Comparison of ENCODE assay signal across 23 cellular contexts in genomic region chr12:9626291-9626690, GRCh38.
A peak's percentile ranks its signal among the peaks of the same experiment; 100 is the strongest.
DNase-seq lines count a peak whose midpoint lies in the region; ATAC-seq lines count a peak whose summit lies in the region.
"Had no signal": no experiment of that assay in that cellular context is flagged by ENCODE, and none has a peak within 500 bp of the region (broad histone marks: within the 10 kb centered on the region; RNA-seq: fewer than 3 reads in every experiment).

No MANE protein-coding gene starts in this region.

- DNase-seq in activated CD4-positive, CD25-positive, alpha-beta regulatory T cell (lab: John Stamatoyannopoulos, UW) = no peak
- peak; percentile 52 for DNase-seq in amniotic epithelial cell (ENCODE audit: low read depth)
- DNase-seq in iris pigment epithelial cell (ENCODE audit: low read depth) = peak; percentile 47
- no peak for DNase-seq in stimulated activated effector memory CD8-positive, alpha-beta T cell treated with anti-CD3 and anti-CD28 coated beads, Interleukin-12 subunit alpha, Interleukin-12 subunit beta, amount 100 ng/mL, for 72 hours (ENCODE audit: low spot score in 2 of 2)
- no peak for DNase-seq in NCI-H345 (lab: John Stamatoyannopoulos, UW)
- no peak for DNase-seq in SIG-M5 treated with dmso at 0.1 percent for 504 hours (lab: John Stamatoyannopoulos, UW; ENCODE audit: unreplicated experiment)
- DNase-seq: DMS153; GDM1; HCEC 1CT; IMR-90; MG63; NCI-H1092; NCI-H146; NCI-H2029 treated with DMSO at 0.1 percent for 48 hours; NCI-H2171 treated with DMSO at 0.1 percent for 48 hours; NCI-H446 treated with DMSO at 0.1 percent for 48 hours; NK-92 treated with Interleukin-12 subunit alpha and Interleukin-12 subunit beta, amount 100 ng/mL, for 24 hours; Peyer's patch had no signal

- H3K4me1 Mint-ChIP-seq in stimulated activated effector memory CD8-positive, alpha-beta T cell treated with anti-CD3 and anti-CD28 coated beads, Interleukin-12 subunit alpha, Interleukin-12 subunit beta, amount 100 ng/mL, for 72 hours = peaks cover 23% of the 10 kb centered on the region
- H3K4me1 Mint-ChIP-seq: GM23338 had no signal

- H3K36me3 Mint-ChIP-seq in stimulated activated effector memory CD8-positive, alpha-beta T cell treated with anti-CD3 and anti-CD28 coated beads, Interleukin-12 subunit alpha, Interleukin-12 subunit beta, amount 100 ng/mL, for 72 hours = peaks cover 4% of the 10 kb centered on the region

- ATAC-seq in activated CD4-positive, CD25-positive, alpha-beta regulatory T cell treated with anti-CD3 and anti-CD28 coated beads, Interleukin-2, amount 50 U/mL, for 24 hours = peak; percentile 63 to 69
- peak; percentile 66 for ATAC-seq in stimulated activated effector memory CD8-positive, alpha-beta T cell treated with anti-CD3 and anti-CD28 coated beads, Interleukin-12 subunit alpha, Interleukin-12 subunit beta, amount 100 ng/mL, for 72 hours
- ATAC-seq in HG03565 (IDR thresholded peaks at IDR 0.05; ENCODE audit: unreplicated experiment) = no peak
- ATAC-seq: GM23338, Right ventricle myocardium inferior had no signal

- no peak overlapping the region for H3K4me3 Mint-ChIP-seq in stimulated activated effector memory CD8-positive, alpha-beta T cell treated with anti-CD3 and anti-CD28 coated beads, Interleukin-12 subunit alpha, Interleukin-12 subunit beta, amount 100 ng/mL, for 72 hours
- H3K4me3 Mint-ChIP-seq: CD14-positive monocyte, GM23338 had no signal

- H3K9me3 Mint-ChIP-seq in stimulated activated effector memory CD8-positive, alpha-beta T cell treated with anti-CD3 and anti-CD28 coated beads, Interleukin-12 subunit alpha, Interleukin-12 subunit beta, amount 100 ng/mL, for 72 hours = peaks cover 15% of the 10 kb centered on the region

- H3K27ac Mint-ChIP-seq in stimulated activated effector memory CD8-positive, alpha-beta T cell treated with anti-CD3 and anti-CD28 coated beads, Interleukin-12 subunit alpha, Interleukin-12 subunit beta, amount 100 ng/mL, for 72 hours = no peak overlapping the region
- H3K27ac Mint-ChIP-seq: CD14-positive monocyte, GM23338 had no signal

Comparison
In these comparisons a context has a peak if more than half of its experiments do, and no peak if none do; other contexts are left out.
1. DNase-seq: peak in amniotic epithelial cell (single experiment) and iris pigment epithelial cell (single experiment); none in activated CD4-positive, CD25-positive, alpha-beta regulatory T cell (0 of 4), stimulated activated effector memory CD8-positive, alpha-beta T cell treated with anti-CD3 and anti-CD28 coated beads, Interleukin-12 subunit alpha, Interleukin-12 subunit beta, amount 100 ng/mL, for 72 hours (0 of 2), NCI-H345 (single experiment) and SIG-M5 treated with dmso at 0.1 percent for 504 hours (single experiment).